Comparison of ENCODE assay signal across 13 cellular contexts in the genomic region with DNA sequence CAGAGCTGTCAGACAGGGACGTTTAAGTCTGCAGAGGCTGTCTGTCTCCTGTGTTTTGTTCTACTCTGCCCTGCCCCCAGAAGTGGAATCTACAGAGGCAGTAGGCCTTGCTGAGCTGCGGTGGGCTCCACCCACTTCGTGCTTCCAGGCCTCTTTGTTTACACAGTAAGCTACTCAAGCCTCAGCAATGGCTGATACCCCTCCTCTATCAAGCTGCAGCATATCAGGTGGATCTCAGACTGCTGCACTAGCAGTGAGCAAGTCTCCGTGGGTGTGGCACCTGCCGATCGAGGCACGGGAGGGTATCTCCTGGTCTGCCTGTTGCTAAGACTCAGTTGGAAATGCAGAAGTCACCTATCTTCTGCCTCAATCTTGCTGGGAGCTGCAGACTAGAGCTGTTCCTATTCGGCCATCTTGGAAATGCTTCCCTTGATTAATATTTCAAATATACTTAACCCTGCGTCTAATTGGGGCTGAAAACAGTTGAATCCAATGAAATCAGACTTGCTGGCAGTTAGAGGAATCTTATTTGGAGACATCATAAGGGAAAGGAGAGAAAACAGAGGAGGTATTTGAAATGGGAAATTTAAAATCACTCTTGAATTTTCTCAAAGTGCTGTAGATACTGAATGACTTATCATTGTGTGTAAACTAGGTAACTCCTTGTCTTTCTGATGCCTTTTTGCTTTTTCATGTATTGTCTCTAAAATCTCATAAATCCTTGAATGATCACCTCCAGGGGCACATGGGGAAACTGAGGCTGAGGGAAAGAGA. TPM values are rescaled to one million over a fixed set of nuclear protein-coding genes. Genes with fewer than 3 reads are reported as not detected.
DNase-seq lines count a peak whose midpoint lies in the region; ATAC-seq and TF ChIP-seq lines count a peak whose summit lies in the region.
"Had no signal": no experiment of that assay in that cellular context is flagged by ENCODE, and none has a peak within 500 bp of the region (broad histone marks: within the 10 kb centered on the region; RNA-seq: fewer than 3 reads in every experiment).

No MANE protein-coding gene starts in this region.

- H3K4me3 Mint-ChIP-seq in naive thymus-derived CD4-positive, alpha-beta T cell: peak overlapping the region in 8 of 10 donors; percentile 1 to 66 (median 48)

- H3K36me3 ChIP-seq in body of pancreas (replicated peaks in 1 of 2; ENCODE audit: insufficient read depth in 1 of 2, low read depth in 2 of 2): no peaks in the 10 kb centered on the region
- H3K36me3 ChIP-seq in naive thymus-derived CD4-positive, alpha-beta T cell (ENCODE audit: control insufficient read depth in 2 of 3, insufficient read depth in 3 of 3, low read length in 3 of 3): no peaks in the 10 kb centered on the region
- no peaks in the 10 kb centered on the region for H3K36me3 ChIP-seq in testis (ENCODE audit: low read depth, missing control alignments)
- H3K36me3 ChIP-seq: esophagus muscularis mucosa, SJCRH30 had no signal

- H3K27ac Mint-ChIP-seq in naive thymus-derived CD4-positive, alpha-beta T cell: peak overlapping the region in 8 of 9 donors; percentile 61 to 92 (median 80)

- H3K9me3 Mint-ChIP-seq in naive thymus-derived CD4-positive, alpha-beta T cell: peaks cover 0 to 24% (median 5%) of the 10 kb centered on the region in 11 donors

- 12 to 18% methylated on average over 8 to 9 of the region's 9 CpGs for WGBS in body of pancreas, 2 donors
- 68 to 80% methylated on average over 4 to 9 of the region's 9 CpGs for WGBS in testis, 2 donors

- H3K9me3 ChIP-seq in body of pancreas (no peaks in the 10 kb centered on the region), testis (no peaks in the 10 kb centered on the region)
- H3K9me3 ChIP-seq in naive thymus-derived CD4-positive, alpha-beta T cell (ENCODE audit: control insufficient read depth in 2 of 3, low read length in 3 of 3): no peaks in the 10 kb centered on the region

- peaks cover 3 to 7% (median 4%) of the 10 kb centered on the region in 5 donors for H3K36me3 Mint-ChIP-seq in naive thymus-derived CD4-positive, alpha-beta T cell

- CTCF ChIA-PET in naive thymus-derived CD4-positive, alpha-beta T cell (lab: Charles Lee): no interaction called here

- ATAC-seq in body of pancreas: peak; percentile 68
- peak; percentile 74 for ATAC-seq in naive thymus-derived CD4-positive, alpha-beta T cell
- ATAC-seq in GM21786 (IDR thresholded peaks at IDR 0.05; ENCODE audit: unreplicated experiment): no peak

- H3K27ac ChIP-seq in body of pancreas (peak overlapping the region; percentile 49 to 80 (median 60)), testis (no peak overlapping the region)
- H3K27ac ChIP-seq in naive thymus-derived CD4-positive, alpha-beta T cell (ENCODE audit: low read depth, low read length): peak overlapping the region; percentile 0
- H3K27ac ChIP-seq: esophagus muscularis mucosa, HL-60, SJCRH30 had no signal

- no peak overlapping the region for H3K4me3 ChIP-seq in body of pancreas
- no peak overlapping the region for H3K4me3 ChIP-seq in naive thymus-derived CD4-positive, alpha-beta T cell (ENCODE audit: low read length)
- H3K4me3 ChIP-seq in testis: no peak overlapping the region
- H3K4me3 ChIP-seq: esophagus muscularis mucosa, SJCRH30 had no signal

- TF ChIP-seq CTCF in body of pancreas (IDR thresholded peaks at IDR 0.05) (no peak), testis (IDR thresholded peaks at IDR 0.05) (no peak)

- peaks cover 0 to 22% (median 21%) of the 10 kb centered on the region in 7 donors for H3K4me1 Mint-ChIP-seq in naive thymus-derived CD4-positive, alpha-beta T cell

- TF ChIP-seq POLR2A in body of pancreas (IDR thresholded peaks at IDR 0.05) (no peak), testis (IDR thresholded peaks at IDR 0.05) (no peak)

- DNase-seq in DMS53 treated with DMSO at 0.1 percent for 48 hours (lab: John Stamatoyannopoulos, UW; ENCODE audit: unreplicated experiment) (peak; percentile 77), NCI-H128 (lab: John Stamatoyannopoulos, UW; ENCODE audit: unreplicated experiment) (peak; percentile 2), body of pancreas (peak; percentile 62 to 81 (median 78)), NCI-H2196 (lab: John Stamatoyannopoulos, UW; ENCODE audit: unreplicated experiment) (no peak), testis (no peak), anterior cingulate cortex (lab: John Stamatoyannopoulos, UW) (no peak)
- DNase-seq in naive thymus-derived CD4-positive, alpha-beta T cell: peak in 7 of 9 donors; percentile 49 to 78 (median 59)
- DNase-seq: activated effector memory CD4-positive, alpha-beta T cell treated with Interleukin-2 at 50 U/mL for 16 hours; SJCRH30 had no signal

- peaks cover 41% of the 10 kb centered on the region for H3K4me1 ChIP-seq in body of pancreas
- no peaks in the 10 kb centered on the region for H3K4me1 ChIP-seq in naive thymus-derived CD4-positive, alpha-beta T cell (ENCODE audit: control insufficient read depth in 2 of 2, insufficient read depth in 2 of 2, low read length in 2 of 2)
- no peaks in the 10 kb centered on the region for H3K4me1 ChIP-seq in testis
- H3K4me1 ChIP-seq: SJCRH30 had no signal

- POLR2A ChIA-PET in naive thymus-derived CD4-positive, alpha-beta T cell (lab: Charles Lee): interaction anchor here (1.1 to 1.7 kb wide), 2 partner anchors 69 to 743 kb away, joined by 3 to 7 read pairs; no protein-coding TSS in a partner anchor

- H3K27me3 Mint-ChIP-seq in naive thymus-derived CD4-positive, alpha-beta T cell: peaks cover 0 to 5% (median 0%) of the 10 kb centered on the region in 5 donors

- intact Hi-C loops in body of pancreas (cut with DNase I) (no loop called here), testis (cut with DNase I; ENCODE audit: low total_unique reads) (no loop called here)
- intact Hi-C loops in naive thymus-derived CD4-positive, alpha-beta T cell (cut with micrococcal nuclease): no loop called here

- H3K27me3 ChIP-seq in body of pancreas (no peaks in the 10 kb centered on the region), testis (no peaks in the 10 kb centered on the region)
- no peaks in the 10 kb centered on the region for H3K27me3 ChIP-seq in naive thymus-derived CD4-positive, alpha-beta T cell (ENCODE audit: control insufficient read depth in 2 of 2, insufficient read depth in 2 of 2, low read length in 2 of 2)
- H3K27me3 ChIP-seq: esophagus muscularis mucosa, SJCRH30 had no signal

RNA-seq across cellular contexts. Expression of a gene that starts 13.8 kb away (rescaled TPM):
- total RNA-seq in body of pancreas (100 to 1,000 TPM; 170 to 358 TPM), testis (under 1 TPM; 0.12 to 0.63 TPM)
- under 1 TPM in 1 of 5 experiments, not detected in 4; 0.27 TPM for total RNA-seq in naive thymus-derived CD4-positive, alpha-beta T cell
- under 1 TPM; 0.69 to 0.87 TPM for polyA plus RNA-seq in naive thymus-derived CD4-positive, alpha-beta T cell
- polyA plus RNA-seq in testis (ENCODE audit: insufficient read depth, low read depth, low replicate concordance): 0.55 TPM
- total RNA-seq: osteocyte had no signal

RNA-seq across cellular contexts. Expression of a gene that starts 41.4 kb away (rescaled TPM):
- total RNA-seq in body of pancreas (1 to 10 TPM in 1 of 2 donors, not detected in 1; 1.3 TPM), testis (not detected)
- not detected for total RNA-seq in naive thymus-derived CD4-positive, alpha-beta T cell
- polyA plus RNA-seq in naive thymus-derived CD4-positive, alpha-beta T cell: under 1 TPM in 1 of 2 donors, not detected in 1; 0.08 TPM
- not detected for polyA plus RNA-seq in testis (ENCODE audit: insufficient read depth, low read depth, low replicate concordance)
- total RNA-seq: osteocyte had no signal

Comparison
In these comparisons a context has a peak if more than half of its experiments do, and no peak if none do; other contexts are left out.
1. DNase-seq: peak in DMS53 treated with DMSO at 0.1 percent for 48 hours (single experiment), NCI-H128 (single experiment), body of pancreas (4 of 4) and naive thymus-derived CD4-positive, alpha-beta T cell (7 of 9); none in NCI-H2196 (single experiment), testis (single experiment) and anterior cingulate cortex (0 of 58).
2. H3K27ac ChIP-seq: peak in body of pancreas (4 of 4) and naive thymus-derived CD4-positive, alpha-beta T cell (single experiment); none in testis (0 of 2).
3. RNA of a gene that starts 13.8 kb away (total RNA-seq): 170 to 358 TPM in body of pancreas; 0.12 to 0.63 TPM in testis and 0.27 TPM in naive thymus-derived CD4-positive, alpha-beta T cell; every median in the first group is over 100 times any median in the second.